In genomic region chr13:74206061-74206561, GRCh38 we compare ENCODE assay signal across 15 cellular contexts.
A peak's percentile ranks its signal among the peaks of the same experiment; 100 is the strongest.
DNase-seq lines count a peak whose midpoint lies in the region; ATAC-seq lines count a peak whose summit lies in the region.
"Had no signal": no experiment of that assay in that cellular context is flagged by ENCODE, and none has a peak within 500 bp of the region (broad histone marks: within the 10 kb centered on the region; RNA-seq: fewer than 3 reads in every experiment).

No MANE protein-coding gene starts in this region.

- H3K36me3 Mint-ChIP-seq in activated T-helper 2 cell treated with anti-CD3 and anti-CD28 coated beads, Interferon-gamma antibody, Interleukin-2, Interleukin-4, amounts not matched to agents 10 μg/mL and 5 μg/mL and 100 μg/mL, durations not matched to agents 14 hours and 24 hours and 36 hours (ENCODE audit: low read depth), result no peaks in the 10 kb centered on the region
- H3K36me3 Mint-ChIP-seq: activated naive CD4-positive, alpha-beta T cell treated with anti-CD3 and anti-CD28 coated beads, Interleukin-2, amount 50 U/mL, for 72 hours had no signal

- no peak overlapping the region for H2AK5ac ChIP-seq in mesendoderm (ENCODE audit: low read length)

- H3K56ac ChIP-seq in mesendoderm (ENCODE audit: low read length), result no peak overlapping the region

- no peak overlapping the region for H2BK5ac ChIP-seq in mesendoderm (ENCODE audit: low read length)

- no peak overlapping the region for H2BK15ac ChIP-seq in mesendoderm (replicated peaks; ENCODE audit: low read depth)

- no peak overlapping the region for H2BK120ac ChIP-seq in mesendoderm (ENCODE audit: low read depth, low read length)

- intact Hi-C loops in activated T-helper 2 cell treated with anti-CD3 and anti-CD28 coated beads, Interferon-gamma antibody, Interleukin-2, Interleukin-4, amounts not matched to agents 10 μg/mL and 5 μg/mL and 100 μg/mL, durations not matched to agents 14 hours and 24 hours and 36 hours (cut with micrococcal nuclease), result no loop called here
- intact Hi-C loops in left ventricle myocardium superior (cut with micrococcal nuclease), result no loop called here

- no peaks in the 10 kb centered on the region for H3K27me3 ChIP-seq in mesendoderm (ENCODE audit: insufficient read depth, low read length, poor library complexity)
- H3K27me3 ChIP-seq: BLaER1 had no signal

- H3K27me3 Mint-ChIP-seq in activated T-helper 2 cell treated with anti-CD3 and anti-CD28 coated beads, Interferon-gamma antibody, Interleukin-2, Interleukin-4, amounts not matched to agents 10 μg/mL and 5 μg/mL and 100 μg/mL, durations not matched to agents 14 hours and 24 hours and 36 hours (ENCODE audit: low read depth), result peaks cover 42% of the 10 kb centered on the region

- H4K5ac ChIP-seq in mesendoderm (ENCODE audit: low read length), result no peak overlapping the region

- no peak overlapping the region for H3K4me3 ChIP-seq in mesendoderm (ENCODE audit: low read length)
- H3K4me3 ChIP-seq: BLaER1, lower lobe of right lung had no signal

- H3K4me2 ChIP-seq in mesendoderm (ENCODE audit: low read length), result no peak overlapping the region
- H3K4me2 ChIP-seq: BLaER1 had no signal

- H3K4me1 ChIP-seq in mesendoderm (ENCODE audit: control insufficient read depth, low read depth, low read length), result no peaks in the 10 kb centered on the region
- H3K4me1 ChIP-seq: BLaER1, lower lobe of right lung had no signal

- no peak overlapping the region for H3K23ac ChIP-seq in mesendoderm (ENCODE audit: low read length)

- ATAC-seq in left ventricle myocardium superior, result no peak
- ATAC-seq: activated naive CD4-positive, alpha-beta T cell treated with anti-CD3 and anti-CD28 coated beads, Interleukin-2, amount 50 U/mL, for 72 hours; lower lobe of right lung had no signal

- H3K4me1 Mint-ChIP-seq in activated T-helper 2 cell treated with anti-CD3 and anti-CD28 coated beads, Interferon-gamma antibody, Interleukin-2, Interleukin-4, amounts not matched to agents 10 μg/mL and 5 μg/mL and 100 μg/mL, durations not matched to agents 14 hours and 24 hours and 36 hours (ENCODE audit: low read depth), result peaks cover 2% of the 10 kb centered on the region

- no peak overlapping the region for H3K27ac Mint-ChIP-seq in activated T-helper 2 cell treated with anti-CD3 and anti-CD28 coated beads, Interferon-gamma antibody, Interleukin-2, Interleukin-4, amounts not matched to agents 10 μg/mL and 5 μg/mL and 100 μg/mL, durations not matched to agents 14 hours and 24 hours and 36 hours
- H3K27ac Mint-ChIP-seq: activated naive CD4-positive, alpha-beta T cell treated with anti-CD3 and anti-CD28 coated beads, Interleukin-2, amount 50 U/mL, for 72 hours had no signal

- H3K4ac ChIP-seq in mesendoderm (ENCODE audit: low read depth, low read length), result no peak overlapping the region

- DNase-seq in AG20443 (ENCODE audit: low spot score) (peak; percentile 60), NCI-H69 (lab: John Stamatoyannopoulos, UW) (peak; percentile 3), dedifferentiated amniotic fluid mesenchymal stem cell (ENCODE audit: extremely low spot score) (peak; percentile 82), mesendoderm (peak; percentile 40), cerebellum (ENCODE audit: low spot score) (no peak), left ventricle myocardium superior (no peak)
- DNase-seq in activated T-helper 2 cell treated with anti-CD3 and anti-CD28 coated beads, Interferon-gamma antibody, Interleukin-2, Interleukin-4, amounts not matched to agents 10 μg/mL and 5 μg/mL and 100 μg/mL, durations not matched to agents 14 hours and 24 hours and 36 hours (ENCODE audit: low spot score), result no peak
- DNase-seq in activated CD4-positive, alpha-beta T cell treated with anti-CD3 and anti-CD28 coated beads, Interleukin-2, amount 50 U/mL, for 1 hour, result no peak
- DNase-seq: dermis blood vessel endothelial cell; glutamatergic neuron; lower lobe of right lung; NCI-H2227 treated with DMSO at 0.1 percent for 48 hours; stimulated activated naive CD4-positive, alpha-beta T cell had no signal

- H3K9ac ChIP-seq in mesendoderm (ENCODE audit: low read length), result no peak overlapping the region
- H3K9ac ChIP-seq: BLaER1 had no signal

- no peak overlapping the region for H3K18ac ChIP-seq in mesendoderm (ENCODE audit: low read length)

- H4K8ac ChIP-seq in mesendoderm (ENCODE audit: low read depth, low read length), result no peak overlapping the region

- no peaks in the 10 kb centered on the region for H3K79me2 ChIP-seq in mesendoderm (ENCODE audit: control insufficient read depth, insufficient read depth, low read length)

- H3K4me3 Mint-ChIP-seq in activated T-helper 2 cell treated with anti-CD3 and anti-CD28 coated beads, Interferon-gamma antibody, Interleukin-2, Interleukin-4, amounts not matched to agents 10 μg/mL and 5 μg/mL and 100 μg/mL, durations not matched to agents 14 hours and 24 hours and 36 hours (ENCODE audit: low read depth), result no peak overlapping the region

- no peaks in the 10 kb centered on the region for H3K79me1 ChIP-seq in mesendoderm (ENCODE audit: low read length)

- H3K36me3 ChIP-seq in mesendoderm (ENCODE audit: control insufficient read depth, insufficient read depth, low read length), result no peaks in the 10 kb centered on the region
- H3K36me3 ChIP-seq: BLaER1, lower lobe of right lung had no signal

- peaks cover 5% of the 10 kb centered on the region for H3K9me3 Mint-ChIP-seq in activated T-helper 2 cell treated with anti-CD3 and anti-CD28 coated beads, Interferon-gamma antibody, Interleukin-2, Interleukin-4, amounts not matched to agents 10 μg/mL and 5 μg/mL and 100 μg/mL, durations not matched to agents 14 hours and 24 hours and 36 hours

- WGBS in mesendoderm (ENCODE audit: extremely low coverage, insufficient coverage, low lambda C conversion rate), result 100% methylated on average over 1 of the region's 2 CpGs

- no peak overlapping the region for H3K27ac ChIP-seq in mesendoderm (ENCODE audit: low read depth, low read length)
- H3K27ac ChIP-seq: BLaER1, lower lobe of right lung had no signal

Comparison
In these comparisons a context has a peak if more than half of its experiments do, and no peak if none do; other contexts are left out.
1. DNase-seq: peak in AG20443 (single experiment), NCI-H69 (single experiment), dedifferentiated amniotic fluid mesenchymal stem cell (single experiment) and mesendoderm (single experiment); none in activated T-helper 2 cell treated with anti-CD3 and anti-CD28 coated beads, Interferon-gamma antibody, Interleukin-2, Interleukin-4, amounts not matched to agents 10 μg/mL and 5 μg/mL and 100 μg/mL, durations not matched to agents 14 hours and 24 hours and 36 hours (single experiment), cerebellum (single experiment), left ventricle myocardium superior (single experiment) and activated CD4-positive, alpha-beta T cell treated with anti-CD3 and anti-CD28 coated beads, Interleukin-2, amount 50 U/mL, for 1 hour (single experiment).